In the genomic region with DNA sequence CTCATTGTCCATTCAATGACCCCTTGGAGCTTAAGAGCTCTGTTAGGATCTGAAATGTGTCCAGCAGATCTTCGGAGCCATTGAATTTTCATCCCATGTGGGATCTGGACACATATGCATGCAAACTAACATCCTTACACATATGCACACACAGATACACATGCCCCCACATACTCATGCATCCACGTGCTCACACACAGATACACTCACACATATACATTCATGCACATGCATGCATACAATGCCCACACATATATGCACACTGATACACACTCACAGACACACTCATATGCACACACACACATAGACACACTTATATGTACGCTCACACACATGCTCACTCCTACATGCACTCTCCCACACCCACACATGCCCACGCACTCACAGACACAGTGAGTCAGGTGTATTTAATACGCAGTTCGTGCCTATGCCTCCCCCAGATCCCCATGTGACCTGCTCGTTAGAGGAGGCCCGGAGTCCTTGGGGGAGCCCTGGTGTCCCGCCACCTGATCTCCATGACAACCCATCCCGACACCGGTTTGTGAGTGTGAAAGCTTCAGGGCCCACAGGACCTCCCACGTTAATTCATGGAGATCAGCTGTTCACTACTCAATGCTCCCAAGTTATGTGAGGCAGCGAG, we compare ENCODE assay signal across 12 cellular contexts.
"Had no signal": no experiment of that assay in that cellular context is flagged by ENCODE, and none has a peak within 500 bp of the region (broad histone marks: within the 10 kb centered on the region; RNA-seq: fewer than 3 reads in every experiment).

No MANE protein-coding gene starts in this region.

- H3K36me3 ChIP-seq: esophagus muscularis mucosa, thyroid gland had no signal

- H3K27ac ChIP-seq: esophagus muscularis mucosa, thyroid gland, VCaP had no signal

- H3K27ac Mint-ChIP-seq: activated CD4-positive, alpha-beta memory T cell treated with anti-CD3 and anti-CD28 coated beads, Interleukin-2, amount 10 ng/mL, durations not matched to agents 7 days and 5 days; activated naive CD8-positive, alpha-beta T cell treated with anti-CD3 and anti-CD28 coated beads for 36 hours had no signal

- ATAC-seq: left ventricle myocardium superior, right cardiac atrium had no signal

- H3K4me1 Mint-ChIP-seq: activated CD4-positive, alpha-beta memory T cell treated with anti-CD3 and anti-CD28 coated beads, Interleukin-2, amount 10 ng/mL, durations not matched to agents 7 days and 5 days; activated naive CD8-positive, alpha-beta T cell treated with anti-CD3 and anti-CD28 coated beads for 36 hours had no signal

- H3K4me1 ChIP-seq: thyroid gland had no signal

- H3K9me3 Mint-ChIP-seq: activated CD4-positive, alpha-beta memory T cell treated with anti-CD3 and anti-CD28 coated beads, Interleukin-2, amount 10 ng/mL, durations not matched to agents 7 days and 5 days; activated naive CD8-positive, alpha-beta T cell treated with anti-CD3 and anti-CD28 coated beads for 36 hours had no signal

- H3K27me3 Mint-ChIP-seq: activated CD4-positive, alpha-beta memory T cell treated with anti-CD3 and anti-CD28 coated beads, Interleukin-2, amount 10 ng/mL, durations not matched to agents 7 days and 5 days; activated naive CD8-positive, alpha-beta T cell treated with anti-CD3 and anti-CD28 coated beads for 36 hours had no signal

- H3K4me3 ChIP-seq: esophagus muscularis mucosa, smooth muscle cell, thyroid gland had no signal

- H3K9me3 ChIP-seq: esophagus muscularis mucosa, thyroid gland had no signal

- H3K27me3 ChIP-seq: esophagus muscularis mucosa, thyroid gland had no signal

- FAIRE-seq: endometrium had no signal

- DNase-seq: activated CD4-positive, alpha-beta memory T cell treated with anti-CD3 and anti-CD28 coated beads, Interleukin-2, amount 10 ng/mL, durations not matched to agents 7 days and 5 days; activated gamma-delta T cell; activated naive CD8-positive, alpha-beta T cell treated with anti-CD3 and anti-CD28 coated beads for 36 hours; activated T-cell treated with anti-CD3 and anti-CD28 coated beads, Interleukin-2, amount 50 U/mL, for 48 hours; left ventricle myocardium superior; right cardiac atrium; T-helper 1 cell; thyroid gland had no signal

- H3K4me3 Mint-ChIP-seq: activated CD4-positive, alpha-beta memory T cell treated with anti-CD3 and anti-CD28 coated beads, Interleukin-2, amount 10 ng/mL, durations not matched to agents 7 days and 5 days; activated naive CD8-positive, alpha-beta T cell treated with anti-CD3 and anti-CD28 coated beads for 36 hours had no signal

- H3K36me3 Mint-ChIP-seq: activated naive CD8-positive, alpha-beta T cell treated with anti-CD3 and anti-CD28 coated beads for 36 hours had no signal

- H3K4me2 ChIP-seq: smooth muscle cell had no signal
